Comparison of ENCODE assay signal across 8 cellular contexts in the genomic region with DNA sequence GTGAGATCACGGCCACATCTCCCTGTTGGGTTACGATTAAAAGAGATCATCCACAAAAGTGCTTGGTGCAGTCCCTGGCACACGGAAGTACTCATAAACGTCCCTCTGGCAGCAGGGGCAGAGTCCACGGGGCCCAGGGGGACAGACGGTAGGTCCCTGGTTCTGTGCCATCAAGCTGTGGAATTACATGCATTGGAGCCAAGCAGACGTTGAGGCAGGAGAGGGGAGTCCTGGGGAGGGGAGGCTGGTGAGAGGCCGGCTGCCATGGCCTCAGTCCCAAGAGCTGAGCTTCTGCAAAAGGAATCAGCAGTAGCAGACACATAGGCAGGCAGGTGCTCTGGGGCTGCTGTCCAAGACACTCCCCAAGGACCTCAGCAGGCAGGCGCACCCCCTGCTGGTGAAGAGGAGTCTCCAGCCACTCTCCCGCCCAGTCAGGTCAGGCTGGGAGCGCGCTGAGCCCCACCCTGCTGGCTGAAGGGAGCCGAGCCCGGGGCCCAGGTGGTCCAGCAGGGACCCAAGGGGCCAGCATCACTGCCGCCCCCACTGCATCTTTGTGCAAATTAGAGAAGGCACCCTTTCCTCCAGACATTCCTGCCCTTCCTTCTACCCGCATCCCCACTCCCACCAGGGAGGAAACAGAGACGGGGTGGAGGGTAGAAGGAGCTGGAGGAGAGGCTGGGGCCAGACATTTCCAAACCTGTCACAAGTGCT. TPM values are rescaled to one million over a fixed set of nuclear protein-coding genes. Genes with fewer than 3 reads are reported as not detected.
A peak's percentile ranks its signal among the peaks of the same experiment; 100 is the strongest.
DNase-seq lines count a peak whose midpoint lies in the region; ATAC-seq, FAIRE-seq and TF ChIP-seq lines count a peak whose summit lies in the region.

No MANE protein-coding gene starts in this region.

- no peak overlapping the region for H2BK120ac ChIP-seq in neuronal stem cell (ENCODE audit: low read depth, low read length)

- H3K23ac ChIP-seq in neuronal stem cell (ENCODE audit: low read depth, low read length, poor library complexity) = peak overlapping the region; percentile 32

- H3K4ac ChIP-seq in neuronal stem cell (ENCODE audit: low read length) = no peak overlapping the region

- POLR2A ChIA-PET in AG04449 (lab: Yijun Ruan, JAX) = interaction anchor here (0.5 kb wide), 1 partner anchor 81 kb away, joined by 4 read pairs; no protein-coding TSS in a partner anchor
- POLR2A ChIA-PET in WTC11 (lab: Charles Lee) = no interaction called here

- H3K79me1 ChIP-seq in neuronal stem cell (ENCODE audit: low read depth, low read length) = no peaks in the 10 kb centered on the region

- H2AK5ac ChIP-seq in neuronal stem cell (ENCODE audit: low read depth, low read length) = peak overlapping the region; percentile 15

- TF ChIP-seq CTCF in AG04449 (IDR thresholded peaks at IDR 0.05; ENCODE audit: insufficient read depth, low read length, missing control alignments) (peak; percentile 62), GM13977 (IDR thresholded peaks at IDR 0.05; ENCODE audit: extremely low read depth, insufficient read depth, missing control alignments) (peak; percentile 85), WTC11 (IDR thresholded peaks at IDR 0.05) (no peak), esophagus squamous epithelium (IDR thresholded peaks at IDR 0.05) (peak; percentile 54 to 87 (median 74))

- no peak overlapping the region for H3K4me3 ChIP-seq in AG04449 (ENCODE audit: low read depth, low read length)
- no peak overlapping the region for H3K4me3 ChIP-seq in esophagus squamous epithelium
- H3K4me3 ChIP-seq in neuronal stem cell (ENCODE audit: low read length in 2 of 2) = no peak overlapping the region

- H3K9ac ChIP-seq in neuronal stem cell (ENCODE audit: low read depth, low read length, poor library complexity) = no peak overlapping the region

- H3K36me3 ChIP-seq in esophagus squamous epithelium = no peaks in the 10 kb centered on the region
- no peaks in the 10 kb centered on the region for H3K36me3 ChIP-seq in neuronal stem cell (replicated peaks in 1 of 2; ENCODE audit: control insufficient read depth in 2 of 2, insufficient read depth in 2 of 2, low read length in 2 of 2)

- H3K9me3 Mint-ChIP-seq in WTC11 = no peaks in the 10 kb centered on the region

- ATAC-seq in WTC11 (peak; percentile 77), HG02840 (IDR thresholded peaks at IDR 0.05; ENCODE audit: low FRiP score, unreplicated experiment) (no peak)

- H2BK15ac ChIP-seq in neuronal stem cell (ENCODE audit: low read length) = peak overlapping the region; percentile 51

- no peak overlapping the region for H4K91ac ChIP-seq in neuronal stem cell (ENCODE audit: low read depth, low read length, poor library complexity)

- in situ Hi-C loops in GM13977 (cut with MboI; ENCODE audit: low pct_unique_long_range_greater_than_20kb, low sequenced_read_pairs, unreplicated experiment) = no loop called here

- 31 to 72% methylated on average over 4 to 8 of the region's 17 CpGs for WGBS in esophagus squamous epithelium, 2 donors
- no CpG with 5 or more reads among the region's 17 CpGs for whole genome bisulfite sequencing in neuronal stem cell (ENCODE audit: extremely low coverage in 2 of 2, insufficient read length in 2 of 2, insufficient replicate concordance in 1 of 2), 2 donors

- H3K27ac ChIP-seq in esophagus squamous epithelium (no peak overlapping the region), neuronal stem cell (replicated peaks; ENCODE audit: low read length) (no peak overlapping the region)

- H2BK5ac ChIP-seq in neuronal stem cell (ENCODE audit: low read length) = no peak overlapping the region

- H3K14ac ChIP-seq in neuronal stem cell (ENCODE audit: low read length) = no peak overlapping the region

- peak overlapping the region; percentile 33 for H4K8ac ChIP-seq in neuronal stem cell (ENCODE audit: low read depth, low read length)

- peak overlapping the region; percentile 6 for H2AFZ ChIP-seq in neuronal stem cell (ENCODE audit: low read length)

- H2BK12ac ChIP-seq in neuronal stem cell (ENCODE audit: low read length) = no peak overlapping the region

- intact Hi-C loops in esophagus squamous epithelium (cut with DNase I) = loop anchor here (10.0 kb wide), 1 partner anchor 59 kb away; no protein-coding TSS in a partner anchor

- FAIRE-seq in HTR-8/SVneo (lab: Jason Lieb, UNC) = no peak

- peak overlapping the region; percentile 12 for H3K18ac ChIP-seq in neuronal stem cell (ENCODE audit: low read length)

- no peaks in the 10 kb centered on the region for H3K36me3 Mint-ChIP-seq in WTC11

- no peak overlapping the region for H3K27ac Mint-ChIP-seq in WTC11

- no peak for TF ChIP-seq POLR2A in esophagus squamous epithelium (IDR thresholded peaks at IDR 0.05)

- H3K27me3 ChIP-seq in esophagus squamous epithelium (peaks cover 0 to 4% (median 0%) of the 10 kb centered on the region in 4 donors), neuronal stem cell (ENCODE audit: control insufficient read depth in 3 of 3, insufficient read depth in 3 of 3, low read depth in 1 of 3, low read length in 3 of 3) (no peaks in the 10 kb centered on the region)

- H3K9me3 ChIP-seq in esophagus squamous epithelium = no peaks in the 10 kb centered on the region
- H3K9me3 ChIP-seq in neuronal stem cell (replicated peaks in 1 of 2; ENCODE audit: control insufficient read depth in 2 of 2, insufficient read depth in 1 of 2, low read depth in 1 of 2, low read length in 2 of 2) = no peaks in the 10 kb centered on the region

- H3K4me1 Mint-ChIP-seq in WTC11 = peaks cover 10% of the 10 kb centered on the region

- peaks cover 0 to 21% (median 11%) of the 10 kb centered on the region in 3 donors for H3K4me1 ChIP-seq in esophagus squamous epithelium
- peaks cover 4 to 5% of the 10 kb centered on the region in 2 donors for H3K4me1 ChIP-seq in neuronal stem cell (ENCODE audit: control insufficient read depth in 2 of 2, insufficient read depth in 1 of 2, low read depth in 1 of 2, low read length in 2 of 2)

- CTCF ChIA-PET in AG04449 (lab: Yijun Ruan, JAX) (interaction anchor here (1.0 to 5.1 kb wide), 13 partner anchors 9 to 386 kb away, joined by 3 to 78 read pairs (median 6); a partner anchor contains a TSS), WTC11 (lab: Charles Lee) (interaction anchor here (0.6 to 3.2 kb wide), 15 partner anchors 11 to 1376 kb away, joined by 3 to 21 read pairs (median 4); a partner anchor contains a TSS)

- no peak overlapping the region for H3K4me3 Mint-ChIP-seq in WTC11

- DNase-seq in AG04449 (ENCODE audit: low read depth, low spot score) (no peak), GM13977 (ENCODE audit: low spot score) (peak; percentile 90), MV-4-11 (lab: John Stamatoyannopoulos, UW) (peak; percentile 62), WTC11 (ENCODE audit: low spot score) (peak; percentile 50), esophagus squamous epithelium (lab: John Stamatoyannopoulos, UW) (no peak), neuronal stem cell (ENCODE audit: low spot score) (no peak), HTR-8/SVneo (ENCODE audit: insufficient read length, low spot score) (no peak)

- H3K27me3 Mint-ChIP-seq in WTC11 (ENCODE audit: low read depth) = peaks cover 11% of the 10 kb centered on the region

- H3K4me2 ChIP-seq in neuronal stem cell (ENCODE audit: insufficient read depth, low read length, poor library complexity, severe bottlenecking) = no peak overlapping the region

TF ChIP-seq in WTC11, 78 proteins besides CTCF, POLR2A, EP300 and RAD21 (continues in another document):
- TF ChIP-seq, protein P1, sequence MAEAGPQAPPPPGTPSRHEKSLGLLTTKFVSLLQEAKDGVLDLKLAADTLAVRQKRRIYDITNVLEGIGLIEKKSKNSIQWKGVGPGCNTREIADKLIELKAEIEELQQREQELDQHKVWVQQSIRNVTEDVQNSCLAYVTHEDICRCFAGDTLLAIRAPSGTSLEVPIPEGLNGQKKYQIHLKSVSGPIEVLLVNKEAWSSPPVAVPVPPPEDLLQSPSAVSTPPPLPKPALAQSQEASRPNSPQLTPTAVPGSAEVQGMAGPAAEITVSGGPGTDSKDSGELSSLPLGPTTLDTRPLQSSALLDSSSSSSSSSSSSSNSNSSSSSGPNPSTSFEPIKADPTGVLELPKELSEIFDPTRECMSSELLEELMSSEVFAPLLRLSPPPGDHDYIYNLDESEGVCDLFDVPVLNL (CRISPR knock-in tag; IDR thresholded peaks at IDR 0.05; ENCODE audit: borderline replicate concordance, low read depth) = no peak
- TF ChIP-seq ZNF671 (CRISPR knock-in tag; IDR thresholded peaks at IDR 0.05) (no peak), NFATC4 (CRISPR knock-in tag; IDR thresholded peaks at IDR 0.05) (no peak), ZNF232 (CRISPR knock-in tag; IDR thresholded peaks at IDR 0.05) (no peak)

RNA-seq across cellular contexts. Expression of a gene that starts 7.6 kb away (rescaled TPM):
- total RNA-seq in WTC11 (2021) (29.4 to 36.3 TPM (median 31.5 TPM) in 3 replicates), esophagus squamous epithelium (10 to 100 TPM in 1 of 4 donors, 1 to 10 TPM in 3; 1.1 to 10.7 (median 6.5) TPM)
- polyA plus RNA-seq in neuronal stem cell (2013, experiment 1 of 2) = 46.3 TPM
- 47.4 TPM for polyA plus RNA-seq in neuronal stem cell (2013, experiment 2 of 2)

RNA-seq across cellular contexts. Expression of a gene that starts 24.4 kb away (rescaled TPM):
- 86.6 to 101 TPM (median 98.7 TPM) in 3 replicates for total RNA-seq in WTC11 (2021)
- 100 to 1,000 TPM in 3 of 4 donors, 10 to 100 TPM in 1; 88.4 to 160 (median 132) TPM for total RNA-seq in esophagus squamous epithelium
- polyA plus RNA-seq in neuronal stem cell (2013, experiment 1 of 2) = 164 TPM
- polyA plus RNA-seq in neuronal stem cell (2013, experiment 2 of 2) = 164 TPM

RNA-seq across cellular contexts. Expression of a gene that starts 24.7 kb away (rescaled TPM):
- total RNA-seq in WTC11 (2021) (24.4 to 33.3 TPM (median 32.8 TPM) in 3 replicates), esophagus squamous epithelium (100 to 1,000 TPM in 2 of 4 donors, 10 to 100 TPM in 2; 60.8 to 163 (median 82.9) TPM)
- 29.6 TPM for polyA plus RNA-seq in neuronal stem cell (2013, experiment 1 of 2)
- polyA plus RNA-seq in neuronal stem cell (2013, experiment 2 of 2) = 29.3 TPM

Comparison
In these comparisons a context has a peak if more than half of its experiments do, and no peak if none do; other contexts are left out.
1. DNase-seq: peak in GM13977 (single experiment), MV-4-11 (single experiment) and WTC11 (single experiment); none in AG04449 (single experiment), esophagus squamous epithelium (single experiment), neuronal stem cell (single experiment) and HTR-8/SVneo (single experiment).